In the genomic region with DNA sequence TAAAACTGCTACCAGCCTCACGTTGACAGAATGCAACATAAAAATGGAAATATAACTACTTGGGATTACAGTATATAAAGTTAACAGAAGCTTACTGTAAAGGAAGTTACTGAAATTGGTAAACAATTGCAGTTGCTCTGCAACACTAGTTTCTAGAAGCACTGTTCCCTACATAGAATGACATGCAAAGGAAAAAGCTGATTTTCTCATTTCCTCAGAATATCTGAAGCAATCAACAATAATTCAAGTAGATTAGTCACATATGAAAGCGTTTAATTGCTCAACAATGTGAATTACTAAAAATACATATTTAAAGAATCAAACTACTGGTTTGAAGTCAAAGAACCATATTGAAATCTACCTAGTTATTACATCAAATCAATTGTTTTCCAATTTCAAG, we compare ENCODE assay signal across 1 cellular context.
TF ChIP-seq lines count a peak whose summit lies in the region.

No MANE protein-coding gene starts in this region.

TF ChIP-seq in HepG2, 621 proteins besides CTCF, POLR2A, EP300 and RAD21 (continued from another document):
- TF ChIP-seq, protein P1, sequence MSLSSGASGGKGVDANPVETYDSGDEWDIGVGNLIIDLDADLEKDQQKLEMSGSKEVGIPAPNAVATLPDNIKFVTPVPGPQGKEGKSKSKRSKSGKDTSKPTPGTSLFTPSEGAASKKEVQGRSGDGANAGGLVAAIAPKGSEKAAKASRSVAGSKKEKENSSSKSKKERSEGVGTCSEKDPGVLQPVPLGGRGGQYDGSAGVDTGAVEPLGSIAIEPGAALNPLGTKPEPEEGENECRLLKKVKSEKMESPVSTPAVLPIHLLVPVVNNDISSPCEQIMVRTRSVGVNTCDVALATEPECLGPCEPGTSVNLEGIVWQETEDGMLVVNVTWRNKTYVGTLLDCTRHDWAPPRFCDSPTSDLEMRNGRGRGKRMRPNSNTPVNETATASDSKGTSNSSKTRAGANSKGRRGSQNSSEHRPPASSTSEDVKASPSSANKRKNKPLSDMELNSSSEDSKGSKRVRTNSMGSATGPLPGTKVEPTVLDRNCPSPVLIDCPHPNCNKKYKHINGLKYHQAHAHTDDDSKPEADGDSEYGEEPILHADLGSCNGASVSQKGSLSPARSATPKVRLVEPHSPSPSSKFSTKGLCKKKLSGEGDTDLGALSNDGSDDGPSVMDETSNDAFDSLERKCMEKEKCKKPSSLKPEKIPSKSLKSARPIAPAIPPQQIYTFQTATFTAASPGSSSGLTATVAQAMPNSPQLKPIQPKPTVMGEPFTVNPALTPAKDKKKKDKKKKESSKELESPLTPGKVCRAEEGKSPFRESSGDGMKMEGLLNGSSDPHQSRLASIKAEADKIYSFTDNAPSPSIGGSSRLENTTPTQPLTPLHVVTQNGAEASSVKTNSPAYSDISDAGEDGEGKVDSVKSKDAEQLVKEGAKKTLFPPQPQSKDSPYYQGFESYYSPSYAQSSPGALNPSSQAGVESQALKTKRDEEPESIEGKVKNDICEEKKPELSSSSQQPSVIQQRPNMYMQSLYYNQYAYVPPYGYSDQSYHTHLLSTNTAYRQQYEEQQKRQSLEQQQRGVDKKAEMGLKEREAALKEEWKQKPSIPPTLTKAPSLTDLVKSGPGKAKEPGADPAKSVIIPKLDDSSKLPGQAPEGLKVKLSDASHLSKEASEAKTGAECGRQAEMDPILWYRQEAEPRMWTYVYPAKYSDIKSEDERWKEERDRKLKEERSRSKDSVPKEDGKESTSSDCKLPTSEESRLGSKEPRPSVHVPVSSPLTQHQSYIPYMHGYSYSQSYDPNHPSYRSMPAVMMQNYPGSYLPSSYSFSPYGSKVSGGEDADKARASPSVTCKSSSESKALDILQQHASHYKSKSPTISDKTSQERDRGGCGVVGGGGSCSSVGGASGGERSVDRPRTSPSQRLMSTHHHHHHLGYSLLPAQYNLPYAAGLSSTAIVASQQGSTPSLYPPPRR (CRISPR knock-in tag; IDR thresholded peaks at IDR 0.05; ENCODE audit: borderline replicate concordance): no peak
- TF ChIP-seq ZFP62 (CRISPR knock-in tag; IDR thresholded peaks at IDR 0.05) (no peak), GATAD1 (CRISPR knock-in tag; IDR thresholded peaks at IDR 0.05) (no peak), HES4 (CRISPR knock-in tag; IDR thresholded peaks at IDR 0.05; ENCODE audit: borderline replicate concordance) (no peak)
- TF ChIP-seq, protein P2, sequence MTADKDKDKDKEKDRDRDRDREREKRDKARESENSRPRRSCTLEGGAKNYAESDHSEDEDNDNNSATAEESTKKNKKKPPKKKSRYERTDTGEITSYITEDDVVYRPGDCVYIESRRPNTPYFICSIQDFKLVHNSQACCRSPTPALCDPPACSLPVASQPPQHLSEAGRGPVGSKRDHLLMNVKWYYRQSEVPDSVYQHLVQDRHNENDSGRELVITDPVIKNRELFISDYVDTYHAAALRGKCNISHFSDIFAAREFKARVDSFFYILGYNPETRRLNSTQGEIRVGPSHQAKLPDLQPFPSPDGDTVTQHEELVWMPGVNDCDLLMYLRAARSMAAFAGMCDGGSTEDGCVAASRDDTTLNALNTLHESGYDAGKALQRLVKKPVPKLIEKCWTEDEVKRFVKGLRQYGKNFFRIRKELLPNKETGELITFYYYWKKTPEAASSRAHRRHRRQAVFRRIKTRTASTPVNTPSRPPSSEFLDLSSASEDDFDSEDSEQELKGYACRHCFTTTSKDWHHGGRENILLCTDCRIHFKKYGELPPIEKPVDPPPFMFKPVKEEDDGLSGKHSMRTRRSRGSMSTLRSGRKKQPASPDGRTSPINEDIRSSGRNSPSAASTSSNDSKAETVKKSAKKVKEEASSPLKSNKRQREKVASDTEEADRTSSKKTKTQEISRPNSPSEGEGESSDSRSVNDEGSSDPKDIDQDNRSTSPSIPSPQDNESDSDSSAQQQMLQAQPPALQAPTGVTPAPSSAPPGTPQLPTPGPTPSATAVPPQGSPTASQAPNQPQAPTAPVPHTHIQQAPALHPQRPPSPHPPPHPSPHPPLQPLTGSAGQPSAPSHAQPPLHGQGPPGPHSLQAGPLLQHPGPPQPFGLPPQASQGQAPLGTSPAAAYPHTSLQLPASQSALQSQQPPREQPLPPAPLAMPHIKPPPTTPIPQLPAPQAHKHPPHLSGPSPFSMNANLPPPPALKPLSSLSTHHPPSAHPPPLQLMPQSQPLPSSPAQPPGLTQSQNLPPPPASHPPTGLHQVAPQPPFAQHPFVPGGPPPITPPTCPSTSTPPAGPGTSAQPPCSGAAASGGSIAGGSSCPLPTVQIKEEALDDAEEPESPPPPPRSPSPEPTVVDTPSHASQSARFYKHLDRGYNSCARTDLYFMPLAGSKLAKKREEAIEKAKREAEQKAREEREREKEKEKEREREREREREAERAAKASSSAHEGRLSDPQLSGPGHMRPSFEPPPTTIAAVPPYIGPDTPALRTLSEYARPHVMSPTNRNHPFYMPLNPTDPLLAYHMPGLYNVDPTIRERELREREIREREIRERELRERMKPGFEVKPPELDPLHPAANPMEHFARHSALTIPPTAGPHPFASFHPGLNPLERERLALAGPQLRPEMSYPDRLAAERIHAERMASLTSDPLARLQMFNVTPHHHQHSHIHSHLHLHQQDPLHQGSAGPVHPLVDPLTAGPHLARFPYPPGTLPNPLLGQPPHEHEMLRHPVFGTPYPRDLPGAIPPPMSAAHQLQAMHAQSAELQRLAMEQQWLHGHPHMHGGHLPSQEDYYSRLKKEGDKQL (CRISPR knock-in tag; IDR thresholded peaks at IDR 0.05; ENCODE audit: low read depth): no peak
